Comparison of ENCODE assay signal across 18 cellular contexts in genomic region chr1:156639601-156640101, GRCh38. TPM values are rescaled to one million over a fixed set of nuclear protein-coding genes. Genes with fewer than 3 reads are reported as not detected.
DNase-seq lines count a peak whose midpoint lies in the region; ATAC-seq and TF ChIP-seq lines count a peak whose summit lies in the region.
"Had no signal": no experiment of that assay in that cellular context is flagged by ENCODE, and none has a peak within 500 bp of the region (broad histone marks: within the 10 kb centered on the region; RNA-seq: fewer than 3 reads in every experiment).

No MANE protein-coding gene starts in this region.

- H3K4me3 ChIP-seq in Panc1 (ENCODE audit: low read depth in 2 of 2, low read length in 2 of 2) (no peak overlapping the region; a peak in 1 of 4 replicates), skeletal muscle tissue (ENCODE audit: low read length in 3 of 3) (peak overlapping the region in 1 of 3 donors; percentile 29)
- H3K4me3 ChIP-seq: right atrium auricular region had no signal

- H3K27me3 ChIP-seq in Panc1 (ENCODE audit: control insufficient read depth, insufficient read depth, low read length): no peaks in the 10 kb centered on the region
- peaks cover 38 to 61% (median 46%) of the 10 kb centered on the region in 3 donors for H3K27me3 ChIP-seq in skeletal muscle tissue (ENCODE audit: control insufficient read depth in 3 of 3, insufficient read depth in 3 of 3, low read length in 3 of 3)

- no TSS peak for BruUV-seq in Panc1 (replicated peaks; lab: Mats Ljungman, UMichigan)

- DNase-seq in SIG-M5 treated with dmso at 0.1 percent for 504 hours (lab: John Stamatoyannopoulos, UW; ENCODE audit: unreplicated experiment) (peak; percentile 30), SIG-M5 (lab: John Stamatoyannopoulos, UW) (no peak), Panc1 (ENCODE audit: low read depth, low spot score) (no peak), glomerular visceral epithelial cell (ENCODE audit: extremely low spot score) (peak; percentile 48), type B pancreatic cell (ENCODE audit: extremely low spot score, unreplicated experiment) (no peak), T-cell (no peak)
- DNase-seq: activated CD4-positive, alpha-beta T cell treated with anti-CD3 and anti-CD28 coated beads for 36 hours; activated CD8-positive, alpha-beta memory T cell treated with anti-CD3 and anti-CD28 coated beads, Interleukin-2, amount 50 U/mL, for 48 hours; naive thymus-derived CD4-positive, alpha-beta T cell; NCI-H1092 treated with DMSO at 0.1 percent for 48 hours; NCI-H446 treated with DMSO at 0.1 percent for 48 hours; stimulated activated CD4-positive, alpha-beta T cell treated with anti-CD3 and anti-CD28 coated beads, Interleukin-2, amount 100 ng/mL, for 24 hours; T-helper 17 cell had no signal

- H3K27ac Mint-ChIP-seq in type B pancreatic cell (no peak overlapping the region), T-cell (no peak overlapping the region)
- H3K27ac Mint-ChIP-seq: activated CD4-positive, alpha-beta T cell treated with anti-CD3 and anti-CD28 coated beads for 36 hours; activated naive CD4-positive, alpha-beta T cell treated with anti-CD3 and anti-CD28 coated beads, Interleukin-2, amount 50 U/mL, for 24 hours; naive thymus-derived CD4-positive, alpha-beta T cell; T-helper 17 cell had no signal

- CTCF ChIA-PET in Panc1 (lab: Charles Lee): interaction anchor here (1.5 kb wide), 1 partner anchor 13 kb away, joined by 3 read pairs; no protein-coding TSS in a partner anchor
- CTCF ChIA-PET in T-cell (lab: Charles Lee): interaction anchor here in 1 of 2 donors (0.7 kb wide), 1 partner anchor 9 kb away, joined by 10 read pairs; no protein-coding TSS in a partner anchor

- ATAC-seq in Panc1 (peak; percentile 90), T-cell (replicated peaks in 1 of 4) (no peak), GM19467 (IDR thresholded peaks at IDR 0.05; ENCODE audit: unreplicated experiment) (no peak)
- ATAC-seq: activated CD4-positive, alpha-beta T cell treated with anti-CD3 and anti-CD28 coated beads for 36 hours; naive thymus-derived CD4-positive, alpha-beta T cell; T-helper 17 cell had no signal

- peak overlapping the region in 1 of 3 donors; percentile 54 for H3K9ac ChIP-seq in skeletal muscle tissue (ENCODE audit: low read depth in 1 of 3, low read length in 3 of 3)

- intact Hi-C loops in Panc1 (cut with micrococcal nuclease; ENCODE audit: unreplicated experiment): no loop called here

- H3K9me3 ChIP-seq in Panc1 (ENCODE audit: control insufficient read depth, insufficient read depth, low read depth, low read length) (no peaks in the 10 kb centered on the region), skeletal muscle tissue (ENCODE audit: control insufficient read depth in 3 of 3, low read length in 3 of 3) (no peaks in the 10 kb centered on the region)
- H3K9me3 ChIP-seq: right atrium auricular region had no signal

- no peak for TF ChIP-seq CTCF in Panc1 (IDR thresholded peaks at IDR 0.05)
- TF ChIP-seq CTCF in type B pancreatic cell (conservative IDR thresholded peaks at IDR 0.05): no peak

- H3K9me3 Mint-ChIP-seq in type B pancreatic cell (no peaks in the 10 kb centered on the region), T-cell (no peaks in the 10 kb centered on the region)
- H3K9me3 Mint-ChIP-seq: activated naive CD4-positive, alpha-beta T cell treated with anti-CD3 and anti-CD28 coated beads, Interleukin-2, amount 50 U/mL, for 24 hours had no signal

- H3K36me3 ChIP-seq in Panc1 (ENCODE audit: control insufficient read depth, insufficient read depth, low read length) (no peaks in the 10 kb centered on the region), skeletal muscle tissue (ENCODE audit: control insufficient read depth in 3 of 3, insufficient read depth in 3 of 3, low read length in 3 of 3) (no peaks in the 10 kb centered on the region)
- H3K36me3 ChIP-seq: right atrium auricular region had no signal

- peaks cover 90% of the 10 kb centered on the region for H3K27me3 Mint-ChIP-seq in type B pancreatic cell
- peaks cover 66 to 83% of the 10 kb centered on the region in 2 donors for H3K27me3 Mint-ChIP-seq in T-cell

- in situ Hi-C loops in Panc1 (cut with HindIII; ENCODE audit: low pct_unique_long_range_greater_than_20kb, low sequenced_read_pairs): no loop called here

- peaks cover 23% of the 10 kb centered on the region for H3K4me1 ChIP-seq in Panc1 (ENCODE audit: control insufficient read depth, insufficient read depth, low read length)
- H3K4me1 ChIP-seq in skeletal muscle tissue (ENCODE audit: control insufficient read depth in 3 of 3, insufficient read depth in 3 of 3, low read length in 3 of 3): peaks cover 17 to 34% (median 33%) of the 10 kb centered on the region in 3 donors

- peaks cover 5% of the 10 kb centered on the region for H3K4me1 Mint-ChIP-seq in type B pancreatic cell (ENCODE audit: unreplicated experiment)
- peaks cover 20 to 31% (median 30%) of the 10 kb centered on the region in 3 donors for H3K4me1 Mint-ChIP-seq in T-cell

- POLR2A ChIA-PET in Panc1 (lab: Charles Lee) (interaction anchor here (0.7 kb wide), 1 partner anchor 112 kb away, joined by 7 read pairs; no protein-coding TSS in a partner anchor), T-cell (lab: Charles Lee) (no interaction called here)

- H3K27ac ChIP-seq in Panc1 (ENCODE audit: low read length): peak overlapping the region; percentile 36
- peak overlapping the region; percentile 66 for H3K27ac ChIP-seq in skeletal muscle tissue (ENCODE audit: low read depth, low read length)
- H3K27ac ChIP-seq: right atrium auricular region had no signal

- no peaks in the 10 kb centered on the region for H3K36me3 Mint-ChIP-seq in type B pancreatic cell
- no peaks in the 10 kb centered on the region for H3K36me3 Mint-ChIP-seq in T-cell
- H3K36me3 Mint-ChIP-seq: naive thymus-derived CD4-positive, alpha-beta T cell had no signal

- H3K4me3 Mint-ChIP-seq in type B pancreatic cell: no peak overlapping the region
- H3K4me3 Mint-ChIP-seq in T-cell: no peak overlapping the region
- H3K4me3 Mint-ChIP-seq: activated CD4-positive, alpha-beta T cell treated with anti-CD3 and anti-CD28 coated beads for 36 hours; activated naive CD4-positive, alpha-beta T cell treated with anti-CD3 and anti-CD28 coated beads, Interleukin-2, amount 50 U/mL, for 24 hours; T-helper 17 cell had no signal

RNA-seq across cellular contexts. Expression of gene BCAN, which starts 2.3 kb away (rescaled TPM):
- total RNA-seq in Panc1 (2021; ENCODE audit: unreplicated experiment) (0.57 TPM), skeletal muscle tissue (under 0.01 TPM), type B pancreatic cell (ENCODE audit: low replicate concordance) (12.6 TPM in 1 of 2 replicates, not detected in the other), T-cell (not detected)
- polyA plus RNA-seq in Panc1 (2012; ENCODE audit: insufficient read length): 0.51 TPM
- total RNA-seq: activated CD4-positive, alpha-beta T cell treated with anti-CD3 and anti-CD28 coated beads for 36 hours; bronchial epithelial cell; naive thymus-derived CD4-positive, alpha-beta T cell; right atrium auricular region; T-helper 17 cell had no signal
- polyA plus RNA-seq: naive thymus-derived CD4-positive, alpha-beta T cell had no signal

RNA-seq across cellular contexts. Expression of gene HAPLN2, which starts 20.4 kb away (rescaled TPM):
- 0.21 TPM for total RNA-seq in Panc1 (2021; ENCODE audit: unreplicated experiment)
- 0.44 TPM for polyA plus RNA-seq in Panc1 (2012; ENCODE audit: insufficient read length)
- total RNA-seq in skeletal muscle tissue: 0.52 TPM
- not detected in 2 replicates for total RNA-seq in type B pancreatic cell (ENCODE audit: low replicate concordance)
- under 1 TPM in 1 of 5 donors, not detected in 4; 0.33 TPM for total RNA-seq in T-cell
- total RNA-seq: naive thymus-derived CD4-positive, alpha-beta T cell had no signal
- polyA plus RNA-seq: naive thymus-derived CD4-positive, alpha-beta T cell had no signal

RNA-seq across cellular contexts. Expression of gene NES, which starts 37.6 kb away (rescaled TPM):
- total RNA-seq in Panc1 (2021; ENCODE audit: unreplicated experiment) (56.3 TPM), skeletal muscle tissue (494 TPM), type B pancreatic cell (ENCODE audit: low replicate concordance) (8.1 and 125 TPM in 2 replicates), T-cell (under 1 TPM in 3 of 5 donors, not detected in 2; 0.10 to 0.35 (median 0.25) TPM)
- polyA plus RNA-seq in Panc1 (2012; ENCODE audit: insufficient read length): 61.1 TPM
- total RNA-seq: T-helper 17 cell had no signal
- polyA plus RNA-seq: naive thymus-derived CD4-positive, alpha-beta T cell had no signal

RNA-seq across cellular contexts. Expression of gene GPATCH4, which starts 38.4 kb away (rescaled TPM):
- total RNA-seq in Panc1 (2021; ENCODE audit: unreplicated experiment) (44.4 TPM), skeletal muscle tissue (10.4 TPM), type B pancreatic cell (ENCODE audit: low replicate concordance) (22.4 and 30.7 TPM in 2 replicates), T-cell (10 to 100 TPM; 34.3 to 41.6 (median 40.6) TPM)
- polyA plus RNA-seq in Panc1 (2012; ENCODE audit: insufficient read length): 39.2 TPM

RNA-seq across cellular contexts. Expression of gene NAXE, which starts 48.1 kb away (rescaled TPM):
- total RNA-seq in Panc1 (2021; ENCODE audit: unreplicated experiment): 211 TPM
- 269 TPM for polyA plus RNA-seq in Panc1 (2012; ENCODE audit: insufficient read length)
- 27.1 TPM for total RNA-seq in skeletal muscle tissue
- total RNA-seq in type B pancreatic cell (ENCODE audit: low replicate concordance): 86.3 and 98.4 TPM in 2 replicates
- 10 to 100 TPM; 32.4 to 47.7 (median 41.7) TPM for total RNA-seq in T-cell

Comparison
In these comparisons a context has a peak if more than half of its experiments do, and no peak if none do; other contexts are left out.
1. DNase-seq: peak in SIG-M5 treated with dmso at 0.1 percent for 504 hours (single experiment) and glomerular visceral epithelial cell (single experiment); none in SIG-M5 (single experiment), Panc1 (single experiment), type B pancreatic cell (single experiment) and T-cell (0 of 34).